1 cellular context compared by ENCODE assay signal in genomic region chr11:3825473-3826154, GRCh38.
TF ChIP-seq lines count a peak whose summit lies in the region.

No MANE protein-coding gene starts in this region.

TF ChIP-seq in H1, 55 proteins besides CTCF, POLR2A, EP300 and RAD21:
- no peak for TF ChIP-seq EGR1 (IDR thresholded peaks at IDR 0.05; ENCODE audit: borderline replicate concordance, low read depth, low read length)
- no peak for TF ChIP-seq CHD7 (IDR thresholded peaks at IDR 0.05; ENCODE audit: insufficient replicate concordance, low read length)
- no peak for TF ChIP-seq HDAC6 (IDR thresholded peaks at IDR 0.05; ENCODE audit: low read depth, low read length)
- no peak for TF ChIP-seq YY1 (IDR thresholded peaks at IDR 0.05; ENCODE audit: low read depth, low read length)
- TF ChIP-seq SP4 (IDR thresholded peaks at IDR 0.05; ENCODE audit: low read length) = no peak
- TF ChIP-seq EZH2 (IDR thresholded peaks at IDR 0.05; ENCODE audit: low read depth, low read length, severe bottlenecking) = no peak
- no peak for TF ChIP-seq RNF2 (IDR thresholded peaks at IDR 0.05; ENCODE audit: borderline replicate concordance, low read depth, low read length, missing control alignments, poor library complexity, severe bottlenecking)
- no peak for TF ChIP-seq JUN (IDR thresholded peaks at IDR 0.05; ENCODE audit: low read depth, low read length)
- no peak for TF ChIP-seq ATF2 (IDR thresholded peaks at IDR 0.05; ENCODE audit: low read length)
- no peak for TF ChIP-seq SP1 (IDR thresholded peaks at IDR 0.05; ENCODE audit: low read depth, low read length)
- TF ChIP-seq NRF1 (IDR thresholded peaks at IDR 0.05; ENCODE audit: low read depth, low read length) = no peak
TF ChIP-seq in H1: peak in this region for 0.
